17 cellular contexts compared by ENCODE assay signal in the genomic region with DNA sequence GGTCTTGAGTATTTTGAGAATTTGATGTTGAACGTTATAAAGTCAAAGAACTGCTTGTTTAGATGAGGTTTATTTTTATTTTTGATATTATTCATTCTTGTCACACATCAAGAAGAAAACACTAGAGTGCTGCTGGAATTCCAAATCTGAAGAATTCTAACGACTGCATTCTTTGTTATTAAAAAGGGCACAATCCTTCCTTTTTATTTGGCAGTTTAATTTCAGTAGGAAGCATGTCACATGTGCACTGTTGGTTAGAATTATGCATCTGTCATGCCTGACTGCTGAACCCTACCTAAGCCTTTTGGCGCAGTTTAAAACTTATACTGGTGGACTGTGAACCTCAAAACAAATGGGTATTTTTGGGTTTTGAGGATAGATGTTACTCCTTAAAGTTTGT. TPM values are rescaled to one million over a fixed set of nuclear protein-coding genes. Genes with fewer than 3 reads are reported as not detected.
A peak's percentile ranks its signal among the peaks of the same experiment; 100 is the strongest.
DNase-seq lines count a peak whose midpoint lies in the region; ATAC-seq, FAIRE-seq and TF ChIP-seq lines count a peak whose summit lies in the region.
"Had no signal": no experiment of that assay in that cellular context is flagged by ENCODE, and none has a peak within 500 bp of the region (broad histone marks: within the 10 kb centered on the region; RNA-seq: fewer than 3 reads in every experiment).

No MANE protein-coding gene starts in this region.

- peaks cover 53% of the 10 kb centered on the region for H3K4me1 ChIP-seq in cardiac muscle cell (ENCODE audit: low read depth)
- peaks cover 2% of the 10 kb centered on the region for H3K4me1 ChIP-seq in astrocyte (ENCODE audit: insufficient read depth, low read length)
- H3K4me1 ChIP-seq in mesodermal cell (ENCODE audit: control insufficient read depth, insufficient read depth, low read length, poor library complexity, severe bottlenecking) = peaks cover 27% of the 10 kb centered on the region
- H3K4me1 ChIP-seq in CD4-positive, alpha-beta memory T cell (ENCODE audit: insufficient read depth, low read length) = no peaks in the 10 kb centered on the region

- H3K9me3 Mint-ChIP-seq in astrocyte (ENCODE audit: unreplicated experiment) = no peaks in the 10 kb centered on the region
- H3K9me3 Mint-ChIP-seq in CD4-positive, alpha-beta memory T cell = peaks cover 0 to 9% (median 4%) of the 10 kb centered on the region in 8 donors
- H3K9me3 Mint-ChIP-seq: activated naive CD8-positive, alpha-beta T cell treated with anti-CD3 and anti-CD28 coated beads for 36 hours had no signal

- no peak for ATAC-seq in left ventricle myocardium superior
- no peak for ATAC-seq in left colon
- ATAC-seq: psoas muscle had no signal

- CTCF ChIA-PET in CD4-positive, alpha-beta memory T cell (lab: Charles Lee; ENCODE audit: partially characterized antibody) = interaction anchor here (0.8 kb wide), 1 partner anchor 9 kb away, joined by 3 read pairs; no protein-coding TSS in a partner anchor

- peaks cover 4% of the 10 kb centered on the region for H3K36me3 Mint-ChIP-seq in astrocyte (ENCODE audit: low read depth, unreplicated experiment)
- H3K36me3 Mint-ChIP-seq in CD4-positive, alpha-beta memory T cell = no peaks in the 10 kb centered on the region
- H3K36me3 Mint-ChIP-seq: activated naive CD8-positive, alpha-beta T cell treated with anti-CD3 and anti-CD28 coated beads for 36 hours had no signal

- POLR2A ChIA-PET in CD4-positive, alpha-beta memory T cell (lab: Charles Lee; ENCODE audit: partially characterized antibody) = no interaction called here

- peak overlapping the region; percentile 96 for H3K4me2 ChIP-seq in astrocyte (ENCODE audit: low read length)

- peak overlapping the region; percentile 18 for H3K27ac Mint-ChIP-seq in astrocyte (ENCODE audit: unreplicated experiment)
- no peak overlapping the region for H3K27ac Mint-ChIP-seq in CD4-positive, alpha-beta memory T cell
- H3K27ac Mint-ChIP-seq: activated naive CD8-positive, alpha-beta T cell treated with anti-CD3 and anti-CD28 coated beads for 36 hours had no signal

- no peak overlapping the region for H3K9ac ChIP-seq in astrocyte (ENCODE audit: low read length)

- TF ChIP-seq CTCF in cardiac muscle cell (IDR thresholded peaks at IDR 0.05; ENCODE audit: low read depth, low read length) (no peak), astrocyte (IDR thresholded peaks at IDR 0.05; ENCODE audit: insufficient read depth, low read depth, low read length) (no peak)

- H3K4me1 Mint-ChIP-seq in astrocyte (ENCODE audit: low read depth, unreplicated experiment) = peaks cover 21% of the 10 kb centered on the region
- H3K4me1 Mint-ChIP-seq in CD4-positive, alpha-beta memory T cell = peaks cover 2 to 15% (median 5%) of the 10 kb centered on the region in 4 donors

- H3K27me3 Mint-ChIP-seq in astrocyte (ENCODE audit: low read depth, unreplicated experiment) = no peaks in the 10 kb centered on the region
- H3K27me3 Mint-ChIP-seq in CD4-positive, alpha-beta memory T cell = peaks cover 28 to 31% of the 10 kb centered on the region in 2 donors

- no peak overlapping the region for H2AFZ ChIP-seq in astrocyte (ENCODE audit: low read depth, low read length)

- WGBS in mesodermal cell (ENCODE audit: insufficient coverage in 2 of 2), 2 experiments = 20 to 100% methylated on average over 1 of the region's 3 CpGs

- H3K27ac ChIP-seq in cardiac muscle cell (peak overlapping the region; percentile 65), astrocyte (ENCODE audit: low read depth, low read length) (no peak overlapping the region), mesodermal cell (ENCODE audit: low read depth, low read length, severe bottlenecking) (peak overlapping the region; percentile 23)
- no peak overlapping the region for H3K27ac ChIP-seq in CD4-positive, alpha-beta memory T cell (ENCODE audit: low read depth, low read length)
- H3K27ac ChIP-seq: psoas muscle had no signal

- intact Hi-C loops in left ventricle myocardium superior (cut with micrococcal nuclease) (no loop called here), posterior cingulate gyrus (cut with DNase I) (no loop called here), left colon (cut with DNase I, micrococcal nuclease) (no loop called here)
- intact Hi-C loops in CD4-positive, alpha-beta memory T cell (cut with micrococcal nuclease) = no loop called here

- H4K20me1 ChIP-seq in astrocyte (ENCODE audit: insufficient read depth, low read length) = peaks cover 16% of the 10 kb centered on the region

- H3K4me3 Mint-ChIP-seq in astrocyte (ENCODE audit: unreplicated experiment) = no peak overlapping the region
- H3K4me3 Mint-ChIP-seq in CD4-positive, alpha-beta memory T cell = no peak overlapping the region
- H3K4me3 Mint-ChIP-seq: activated naive CD8-positive, alpha-beta T cell treated with anti-CD3 and anti-CD28 coated beads for 36 hours had no signal

- H3K27me3 ChIP-seq in cardiac muscle cell = no peaks in the 10 kb centered on the region
- H3K27me3 ChIP-seq in astrocyte (ENCODE audit: insufficient read depth, low read length) = no peaks in the 10 kb centered on the region
- H3K27me3 ChIP-seq in CD4-positive, alpha-beta memory T cell (ENCODE audit: insufficient read depth, low read length) = no peaks in the 10 kb centered on the region

- H3K9me3 ChIP-seq in cardiac muscle cell (ENCODE audit: low read depth) = no peaks in the 10 kb centered on the region
- H3K9me3 ChIP-seq in astrocyte (ENCODE audit: insufficient read depth, low read depth, low read length) = no peaks in the 10 kb centered on the region
- H3K9me3 ChIP-seq in mesodermal cell (ENCODE audit: control insufficient read depth, low read length) = no peaks in the 10 kb centered on the region
- H3K9me3 ChIP-seq in CD4-positive, alpha-beta memory T cell (ENCODE audit: control insufficient read depth in 1 of 2, low read length in 2 of 2) = no peaks in the 10 kb centered on the region
- H3K9me3 ChIP-seq: psoas muscle had no signal

- peaks cover 8% of the 10 kb centered on the region for H3K36me3 ChIP-seq in cardiac muscle cell
- H3K36me3 ChIP-seq in astrocyte (ENCODE audit: insufficient read depth, low read length) = no peaks in the 10 kb centered on the region
- no peaks in the 10 kb centered on the region for H3K36me3 ChIP-seq in mesodermal cell (ENCODE audit: control insufficient read depth, insufficient read depth, low read length)
- H3K36me3 ChIP-seq in CD4-positive, alpha-beta memory T cell (ENCODE audit: insufficient read depth, low read length) = no peaks in the 10 kb centered on the region

- H3K79me2 ChIP-seq in astrocyte (ENCODE audit: insufficient read depth, low read length) = peaks cover 24% of the 10 kb centered on the region

- peak overlapping the region; percentile 100 for H3K4me3 ChIP-seq in cardiac muscle cell
- no peak overlapping the region for H3K4me3 ChIP-seq in astrocyte (ENCODE audit: insufficient read depth, low read depth, low read length)
- H3K4me3 ChIP-seq in mesodermal cell (ENCODE audit: extremely low read depth, insufficient read depth, low read length, poor library complexity, severe bottlenecking) = peak overlapping the region; percentile 3
- H3K4me3 ChIP-seq in CD4-positive, alpha-beta memory T cell (ENCODE audit: low read length in 2 of 2) = no peak overlapping the region
- H3K4me3 ChIP-seq: psoas muscle had no signal

- FAIRE-seq in astrocyte (lab: Jason Lieb, UNC) = no peak
- FAIRE-seq: urothelium cell line had no signal

- peak in 1 of 2 donors; percentile 16 for DNase-seq in cardiac muscle cell (ENCODE audit: low read depth in 1 of 2, low spot score in 1 of 2)
- DNase-seq in left ventricle myocardium superior = no peak
- DNase-seq in astrocyte (ENCODE audit: low read depth) = no peak
- DNase-seq in posterior cingulate gyrus = no peak
- DNase-seq in activated CD8-positive, alpha-beta memory T cell treated with anti-CD3 and anti-CD28 coated beads, Interleukin-2, amount 50 U/mL, for 48 hours = no peak
- DNase-seq in left colon = no peak
- DNase-seq in CD4-positive, alpha-beta memory T cell = no peak
- DNase-seq: activated CD4-positive, alpha-beta T cell treated with anti-CD3 and anti-CD28 coated beads, Interleukin-2, amount 50 U/mL, for 48 hours; activated naive CD8-positive, alpha-beta T cell treated with anti-CD3 and anti-CD28 coated beads for 36 hours; activated T-cell treated with anti-CD3 and anti-CD28 coated beads, Interleukin-2, amount 50 U/mL, for 48 hours; DMS153; NCI-H1048; NCI-H2227 treated with DMSO at 0.1 percent for 48 hours; psoas muscle; stimulated activated naive CD4-positive, alpha-beta T cell had no signal

RNA-seq across cellular contexts. Expression of gene ID4, which starts 4.0 kb away (rescaled TPM):
- total RNA-seq in cardiac muscle cell (196 and 265 TPM in 2 replicates), left ventricle myocardium superior (3.0 TPM), astrocyte (12.0 and 12.8 TPM in 2 replicates), left colon (1 to 10 TPM; 2.8 to 7.1 TPM)
- polyA plus RNA-seq in cardiac muscle cell = 312 and 349 TPM in 2 replicates
- 46.9 TPM for polyA plus RNA-seq in mesodermal cell (2013, experiment 1 of 2)
- 38.6 TPM for polyA plus RNA-seq in mesodermal cell (2013, experiment 2 of 2)
- total RNA-seq in CD4-positive, alpha-beta memory T cell = not detected
- polyA plus RNA-seq in CD4-positive, alpha-beta memory T cell = not detected
- total RNA-seq: activated naive CD8-positive, alpha-beta T cell treated with anti-CD3 and anti-CD28 coated beads for 36 hours had no signal

Comparison
In these comparisons a context has a peak if more than half of its experiments do, and no peak if none do; other contexts are left out.
1. RNA of gene ID4, which starts 4.0 kb away (total RNA-seq): 196 to 265 TPM in cardiac muscle cell; 12.0 to 12.8 TPM in astrocyte, 2.8 to 7.1 TPM in left colon, 3.0 TPM in left ventricle myocardium superior (single experiment) and not detected in CD4-positive, alpha-beta memory T cell; every median in the first group is over 10 times any median in the second.
2. H3K27ac ChIP-seq: peak in cardiac muscle cell (single experiment) and mesodermal cell (single experiment); none in astrocyte (single experiment) and CD4-positive, alpha-beta memory T cell (single experiment).
3. H3K4me3 ChIP-seq: peak in cardiac muscle cell (single experiment) and mesodermal cell (single experiment); none in astrocyte (single experiment) and CD4-positive, alpha-beta memory T cell (0 of 2).